Comparison of ENCODE assay signal across 31 cellular contexts in genomic region chr17:66537518-66537917, GRCh38.
DNase-seq lines count a peak whose midpoint lies in the region; ATAC-seq and TF ChIP-seq lines count a peak whose summit lies in the region.
"Had no signal": no experiment of that assay in that cellular context is flagged by ENCODE, and none has a peak within 500 bp of the region (broad histone marks: within the 10 kb centered on the region; RNA-seq: fewer than 3 reads in every experiment).

No MANE protein-coding gene starts in this region.

- no peaks in the 10 kb centered on the region for H3K9me3 Mint-ChIP-seq in effector memory CD8-positive, alpha-beta T cell
- H3K9me3 Mint-ChIP-seq: activated T-helper 17 cell treated with anti-CD3 and anti-CD28 coated beads, Interleukin-2, amount 50 U/mL, for 72 hours; CD14-positive monocyte; memory B cell; neural crest cell; stimulated activated effector memory CD8-positive, alpha-beta T cell treated with anti-CD3 and anti-CD28 coated beads, Interleukin-12 subunit alpha, Interleukin-12 subunit beta, amount 100 ng/mL, for 72 hours; type B pancreatic cell had no signal

- H3K36me3 Mint-ChIP-seq in effector memory CD8-positive, alpha-beta T cell (ENCODE audit: insufficient read depth) = no peaks in the 10 kb centered on the region
- H3K36me3 Mint-ChIP-seq: memory B cell, type B pancreatic cell had no signal

- H3K4me1 Mint-ChIP-seq in effector memory CD8-positive, alpha-beta T cell (ENCODE audit: low read depth in 2 of 2) = peaks cover 20 to 29% of the 10 kb centered on the region in 2 donors
- H3K4me1 Mint-ChIP-seq: memory B cell had no signal

- no peaks in the 10 kb centered on the region for H3K27me3 Mint-ChIP-seq in effector memory CD8-positive, alpha-beta T cell
- H3K27me3 Mint-ChIP-seq: activated CD4-positive, alpha-beta T cell treated with anti-CD3 and anti-CD28 coated beads for 36 hours; activated CD8-positive, alpha-beta T cell treated with anti-CD3 and anti-CD28 coated beads for 36 hours; activated T-helper 17 cell treated with anti-CD3 and anti-CD28 coated beads, Interleukin-2, amount 50 U/mL, for 72 hours had no signal

- in situ Hi-C loops in GM13976 (cut with MboI; ENCODE audit: low sequenced_read_pairs, unreplicated experiment) = no loop called here

- no peak overlapping the region for H3K4me3 Mint-ChIP-seq in effector memory CD8-positive, alpha-beta T cell
- H3K4me3 Mint-ChIP-seq: activated CD4-positive, alpha-beta T cell treated with anti-CD3 and anti-CD28 coated beads for 36 hours; activated CD8-positive, alpha-beta T cell treated with anti-CD3 and anti-CD28 coated beads for 36 hours; activated T-helper 17 cell treated with anti-CD3 and anti-CD28 coated beads, Interleukin-2, amount 50 U/mL, for 72 hours; CD14-positive monocyte; immature natural killer cell; memory B cell; stimulated activated effector memory CD8-positive, alpha-beta T cell treated with anti-CD3 and anti-CD28 coated beads, Interleukin-12 subunit alpha, Interleukin-12 subunit beta, amount 100 ng/mL, for 72 hours; type B pancreatic cell had no signal

- no peak for ATAC-seq in effector memory CD8-positive, alpha-beta T cell (replicated peaks)
- ATAC-seq: activated CD4-positive, alpha-beta T cell treated with anti-CD3 and anti-CD28 coated beads for 36 hours; activated CD8-positive, alpha-beta T cell treated with anti-CD3 and anti-CD28 coated beads for 36 hours; activated T-helper 17 cell treated with anti-CD3 and anti-CD28 coated beads, Interleukin-2, amount 50 U/mL, for 72 hours; left lobe of liver; pancreas; SK-N-SH treated with all-trans-retinoic acid at 6 μM for 48 hours; stimulated activated effector memory CD8-positive, alpha-beta T cell treated with anti-CD3 and anti-CD28 coated beads, Interleukin-12 subunit alpha, Interleukin-12 subunit beta, amount 100 ng/mL, for 72 hours had no signal

- H3K27ac ChIP-seq in SJSA1 = 0 out of 2 replicates have a peak overlapping the region, but pooled peaks have one; percentile 1
- H3K27ac ChIP-seq: 22Rv1, pancreas had no signal

- no peak for TF ChIP-seq CTCF in GM13976 (IDR thresholded peaks at IDR 0.05; ENCODE audit: borderline replicate concordance, control extremely low read depth, extremely low read depth, insufficient read depth, missing control alignments)

- peak overlapping the region; percentile 41 to 53 for H3K27ac Mint-ChIP-seq in effector memory CD8-positive, alpha-beta T cell
- H3K27ac Mint-ChIP-seq: activated CD8-positive, alpha-beta T cell treated with anti-CD3 and anti-CD28 coated beads for 36 hours; activated T-helper 17 cell treated with anti-CD3 and anti-CD28 coated beads, Interleukin-2, amount 50 U/mL, for 72 hours; memory B cell; stimulated activated effector memory CD8-positive, alpha-beta T cell treated with anti-CD3 and anti-CD28 coated beads, Interleukin-12 subunit alpha, Interleukin-12 subunit beta, amount 100 ng/mL, for 72 hours; type B pancreatic cell had no signal

- H3K4me3 ChIP-seq in SJSA1 = no peak overlapping the region
- H3K4me3 ChIP-seq: pancreas had no signal

- H3K4me1 ChIP-seq in SJSA1 (replicated peaks) = peaks cover 76% of the 10 kb centered on the region
- H3K4me1 ChIP-seq: pancreas had no signal

- no peaks in the 10 kb centered on the region for H3K36me3 ChIP-seq in SJSA1
- H3K36me3 ChIP-seq: pancreas had no signal

- DNase-seq in NOMO-1 treated with DMSO at 0.1 percent for 48 hours (lab: John Stamatoyannopoulos, UW; ENCODE audit: unreplicated experiment) (peak; percentile 42), NOMO-1 treated with dmso at 0.1 percent for 144 hours (lab: John Stamatoyannopoulos, UW; ENCODE audit: unreplicated experiment) (no peak), SJSA1 (ENCODE audit: low read depth in 1 of 2, low spot score in 2 of 2) (no peak), GM13976 (ENCODE audit: low spot score) (no peak), NCI-H2029 (lab: John Stamatoyannopoulos, UW) (no peak), NCI-H345 (lab: John Stamatoyannopoulos, UW) (no peak), DMS153 (lab: John Stamatoyannopoulos, UW) (no peak)
- no peak for DNase-seq in effector memory CD8-positive, alpha-beta T cell
- DNase-seq: activated CD4-positive, alpha-beta T cell treated with anti-CD3 and anti-CD28 coated beads for 36 hours; activated CD8-positive, alpha-beta T cell treated with anti-CD3 and anti-CD28 coated beads for 36 hours; activated naive CD4-positive, alpha-beta T cell treated with anti-CD3 and anti-CD28 coated beads, Interleukin-2, amount 50 U/mL, for 16 hours; Calu3; DMS79 treated with DMSO at 0.1 percent for 48 hours; GF-D8; hypothalamus; immature natural killer cell; MM.1S; NCI-H146; NCI-H446 treated with DMSO at 0.1 percent for 48 hours; NCI-H82; OCI-M1; pancreas had no signal

- H3K27me3 ChIP-seq in SJSA1 (replicated peaks) = no peaks in the 10 kb centered on the region
- H3K27me3 ChIP-seq: pancreas had no signal

- H3K9me3 ChIP-seq in SJSA1 (replicated peaks) = no peaks in the 10 kb centered on the region
- H3K9me3 ChIP-seq: pancreas had no signal
